Comparison of ENCODE assay signal across 1 cellular context in the genomic region with DNA sequence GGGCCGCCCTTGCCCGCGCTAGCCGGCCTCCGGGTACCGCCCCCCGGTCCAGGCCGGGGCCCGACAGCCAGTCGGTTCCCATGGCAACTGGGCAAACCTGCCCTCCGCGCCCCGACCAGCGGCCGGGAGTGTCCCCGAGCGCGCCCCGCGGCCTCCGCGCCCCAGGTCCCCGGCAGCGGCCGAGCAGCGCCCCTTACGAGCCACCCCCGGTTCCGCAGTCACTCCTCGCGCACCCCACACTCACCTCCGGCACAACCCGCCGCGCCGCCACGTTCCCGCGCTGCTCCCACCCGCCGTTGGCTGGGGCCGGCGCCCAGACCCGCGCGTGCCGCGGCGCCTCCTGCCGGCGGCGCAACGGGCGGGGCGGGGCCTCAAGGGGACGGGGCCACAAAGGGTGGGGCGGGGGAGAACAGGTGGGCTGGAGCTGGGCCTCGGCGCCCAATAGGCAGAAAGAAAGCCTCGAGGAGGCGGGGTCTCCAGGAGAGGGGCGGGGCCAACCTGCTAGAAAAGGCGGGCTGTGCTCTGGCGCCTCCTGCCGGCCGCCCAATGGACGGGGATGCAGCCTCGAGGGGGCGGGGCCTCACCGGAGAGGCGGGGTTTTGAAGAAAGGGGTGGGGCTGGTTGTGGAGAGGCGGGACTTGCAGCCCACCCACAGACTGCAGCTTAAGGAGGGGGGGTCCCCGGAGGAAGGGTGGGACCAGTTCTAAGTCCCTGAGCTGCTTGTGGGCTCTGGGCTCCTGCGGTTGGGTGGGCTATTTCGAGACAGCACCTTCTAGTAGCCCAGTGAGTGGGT.
A peak's percentile ranks its signal among the peaks of the same experiment; 100 is the strongest.
TF ChIP-seq lines count a peak whose summit lies in the region.

A gene with protein sequence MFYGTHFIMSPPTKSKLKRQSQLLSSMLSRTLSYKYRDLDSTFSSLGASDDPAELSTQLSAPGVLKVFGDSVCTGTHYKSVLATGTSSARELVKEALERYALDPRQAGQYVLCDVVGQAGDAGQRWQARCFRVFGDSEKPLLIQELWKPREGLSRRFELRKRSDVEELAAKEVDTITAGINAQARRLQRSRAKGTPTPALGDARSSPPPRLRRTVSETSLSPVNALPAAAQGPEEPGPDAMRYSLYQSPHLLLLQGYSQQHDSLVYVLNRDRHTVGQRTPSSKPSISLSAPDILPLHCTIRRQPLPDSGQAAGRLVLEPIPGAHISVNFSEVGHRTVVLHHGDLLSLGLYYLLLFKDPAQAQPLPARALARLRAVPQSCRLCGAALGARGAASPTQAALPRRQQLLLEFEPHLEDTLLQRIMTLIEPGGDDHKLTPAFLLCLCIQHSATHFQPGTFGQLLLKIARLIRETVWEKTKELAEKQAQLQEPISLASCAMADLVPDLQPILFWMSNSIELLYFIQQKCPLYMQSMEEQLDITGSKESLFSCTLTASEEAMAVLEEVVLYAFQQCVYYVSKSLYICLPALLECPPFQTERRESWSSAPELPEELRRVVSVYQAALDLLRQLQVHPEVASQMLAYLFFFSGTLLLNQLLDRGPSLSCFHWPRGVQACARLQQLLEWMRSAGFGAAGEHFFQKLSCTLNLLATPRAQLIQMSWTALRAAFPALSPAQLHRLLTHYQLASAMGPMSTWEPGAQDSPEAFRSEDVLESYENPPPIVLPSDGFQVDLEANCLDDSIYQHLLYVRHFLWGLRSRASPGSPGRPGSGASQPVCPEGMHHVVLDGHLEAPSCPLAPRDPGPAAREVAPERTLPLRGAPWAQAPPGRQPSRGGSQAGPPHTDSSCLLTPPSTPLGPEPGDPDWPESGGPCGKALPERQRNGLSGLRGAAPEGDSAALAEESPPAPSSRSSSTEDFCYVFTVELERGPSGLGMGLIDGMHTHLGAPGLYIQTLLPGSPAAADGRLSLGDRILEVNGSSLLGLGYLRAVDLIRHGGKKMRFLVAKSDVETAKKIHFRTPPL (minus strand): TSS at position 365 of the 793 bp plus-strand sequence. CDS start 5,577 bp downstream, outside the sequence.

TF ChIP-seq in K562, 482 proteins besides CTCF, POLR2A, EP300 and RAD21 (continued from another document and continues in another):
- TF ChIP-seq XRCC4 (IDR thresholded peaks at IDR 0.05; ENCODE audit: extremely low read depth, insufficient read depth, insufficient read length), result no peak
- TF ChIP-seq, protein P1, sequence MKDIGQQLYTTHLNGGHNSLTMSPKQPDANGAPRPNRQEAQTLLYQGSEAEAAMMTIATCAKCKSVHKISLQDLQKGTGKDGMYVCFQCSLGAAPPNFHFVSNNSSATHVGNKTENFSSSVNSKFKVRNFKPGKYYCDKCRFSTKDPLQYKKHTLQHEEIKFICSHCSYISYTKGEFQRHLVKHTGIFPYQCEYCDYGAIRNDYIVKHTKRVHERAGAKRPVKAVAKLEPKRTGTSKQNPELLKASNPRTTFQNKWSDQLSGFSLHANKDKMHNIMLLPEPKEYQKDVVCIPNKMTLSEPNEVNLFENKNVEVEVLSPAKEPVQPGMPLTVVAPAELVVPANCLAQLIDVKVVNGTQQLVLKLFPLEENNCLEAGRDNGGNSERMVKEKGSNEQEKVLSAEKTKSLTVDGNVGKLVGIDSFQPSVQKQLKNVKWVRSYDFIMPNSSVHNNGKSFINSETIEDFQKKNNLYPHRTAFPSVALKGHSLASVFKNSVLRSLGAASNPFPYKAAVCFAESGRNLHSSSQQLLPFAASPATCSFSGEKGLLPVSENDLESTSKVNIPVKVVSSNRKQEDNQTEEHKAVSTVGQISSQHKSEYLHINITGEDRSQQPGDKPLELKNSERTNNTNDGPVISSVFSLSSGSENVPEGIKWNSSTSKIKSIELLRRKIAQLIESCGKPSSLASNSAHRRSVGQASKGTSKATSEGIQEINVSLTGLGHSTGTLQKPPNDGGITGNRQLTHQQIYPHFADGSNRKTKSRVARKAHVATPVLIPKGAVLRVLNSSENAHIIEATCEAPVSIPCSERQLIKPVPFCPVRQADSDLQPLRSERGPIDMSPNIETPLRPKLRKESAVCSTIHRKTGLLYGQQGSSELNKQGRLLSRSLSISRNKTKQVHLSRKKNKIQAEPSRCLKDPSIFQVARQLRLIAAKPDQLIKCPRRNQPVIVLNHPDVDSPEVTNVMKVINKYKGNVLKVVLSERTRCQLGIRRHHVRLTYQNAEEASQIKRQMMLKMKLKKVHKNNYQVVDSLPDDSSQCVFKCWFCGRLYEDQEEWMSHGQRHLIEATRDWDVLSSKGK (CRISPR knock-in tag; IDR thresholded peaks at IDR 0.05), result no peak
- no peak for TF ChIP-seq ZFP30 (CRISPR knock-in tag; IDR thresholded peaks at IDR 0.05; ENCODE audit: borderline replicate concordance)
- no peak for TF ChIP-seq CSDE1 (IDR thresholded peaks at IDR 0.05)
- no peak for TF ChIP-seq TAL1 (IDR thresholded peaks at IDR 0.05)
- TF ChIP-seq ATF7 (IDR thresholded peaks at IDR 0.05), result peak; percentile 19; the same call in 1 of the 2 replicates
- TF ChIP-seq MCM3 (IDR thresholded peaks at IDR 0.05), result no peak
- TF ChIP-seq ZNF253 (CRISPR knock-in tag; conservative IDR thresholded peaks at IDR 0.05), result no peak
- TF ChIP-seq KAT2B (IDR thresholded peaks at IDR 0.05; ENCODE audit: low read depth, low read length), result no peak
- TF ChIP-seq, protein P2, sequence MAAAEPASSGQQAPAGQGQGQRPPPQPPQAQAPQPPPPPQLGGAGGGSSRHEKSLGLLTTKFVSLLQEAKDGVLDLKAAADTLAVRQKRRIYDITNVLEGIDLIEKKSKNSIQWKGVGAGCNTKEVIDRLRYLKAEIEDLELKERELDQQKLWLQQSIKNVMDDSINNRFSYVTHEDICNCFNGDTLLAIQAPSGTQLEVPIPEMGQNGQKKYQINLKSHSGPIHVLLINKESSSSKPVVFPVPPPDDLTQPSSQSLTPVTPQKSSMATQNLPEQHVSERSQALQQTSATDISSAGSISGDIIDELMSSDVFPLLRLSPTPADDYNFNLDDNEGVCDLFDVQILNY (CRISPR knock-in tag; IDR thresholded peaks at IDR 0.05), result no peak
- peak; percentile 81 for TF ChIP-seq L3MBTL2 (IDR thresholded peaks at IDR 0.05)
- no peak for TF ChIP-seq FOXM1 (IDR thresholded peaks at IDR 0.05; ENCODE audit: low read depth)
- no peak for TF ChIP-seq FOXM1 (CRISPR knock-in tag; IDR thresholded peaks at IDR 0.05; ENCODE audit: low read depth)
- no peak for TF ChIP-seq ZSCAN29 (IDR thresholded peaks at IDR 0.05)
- TF ChIP-seq, protein P3, sequence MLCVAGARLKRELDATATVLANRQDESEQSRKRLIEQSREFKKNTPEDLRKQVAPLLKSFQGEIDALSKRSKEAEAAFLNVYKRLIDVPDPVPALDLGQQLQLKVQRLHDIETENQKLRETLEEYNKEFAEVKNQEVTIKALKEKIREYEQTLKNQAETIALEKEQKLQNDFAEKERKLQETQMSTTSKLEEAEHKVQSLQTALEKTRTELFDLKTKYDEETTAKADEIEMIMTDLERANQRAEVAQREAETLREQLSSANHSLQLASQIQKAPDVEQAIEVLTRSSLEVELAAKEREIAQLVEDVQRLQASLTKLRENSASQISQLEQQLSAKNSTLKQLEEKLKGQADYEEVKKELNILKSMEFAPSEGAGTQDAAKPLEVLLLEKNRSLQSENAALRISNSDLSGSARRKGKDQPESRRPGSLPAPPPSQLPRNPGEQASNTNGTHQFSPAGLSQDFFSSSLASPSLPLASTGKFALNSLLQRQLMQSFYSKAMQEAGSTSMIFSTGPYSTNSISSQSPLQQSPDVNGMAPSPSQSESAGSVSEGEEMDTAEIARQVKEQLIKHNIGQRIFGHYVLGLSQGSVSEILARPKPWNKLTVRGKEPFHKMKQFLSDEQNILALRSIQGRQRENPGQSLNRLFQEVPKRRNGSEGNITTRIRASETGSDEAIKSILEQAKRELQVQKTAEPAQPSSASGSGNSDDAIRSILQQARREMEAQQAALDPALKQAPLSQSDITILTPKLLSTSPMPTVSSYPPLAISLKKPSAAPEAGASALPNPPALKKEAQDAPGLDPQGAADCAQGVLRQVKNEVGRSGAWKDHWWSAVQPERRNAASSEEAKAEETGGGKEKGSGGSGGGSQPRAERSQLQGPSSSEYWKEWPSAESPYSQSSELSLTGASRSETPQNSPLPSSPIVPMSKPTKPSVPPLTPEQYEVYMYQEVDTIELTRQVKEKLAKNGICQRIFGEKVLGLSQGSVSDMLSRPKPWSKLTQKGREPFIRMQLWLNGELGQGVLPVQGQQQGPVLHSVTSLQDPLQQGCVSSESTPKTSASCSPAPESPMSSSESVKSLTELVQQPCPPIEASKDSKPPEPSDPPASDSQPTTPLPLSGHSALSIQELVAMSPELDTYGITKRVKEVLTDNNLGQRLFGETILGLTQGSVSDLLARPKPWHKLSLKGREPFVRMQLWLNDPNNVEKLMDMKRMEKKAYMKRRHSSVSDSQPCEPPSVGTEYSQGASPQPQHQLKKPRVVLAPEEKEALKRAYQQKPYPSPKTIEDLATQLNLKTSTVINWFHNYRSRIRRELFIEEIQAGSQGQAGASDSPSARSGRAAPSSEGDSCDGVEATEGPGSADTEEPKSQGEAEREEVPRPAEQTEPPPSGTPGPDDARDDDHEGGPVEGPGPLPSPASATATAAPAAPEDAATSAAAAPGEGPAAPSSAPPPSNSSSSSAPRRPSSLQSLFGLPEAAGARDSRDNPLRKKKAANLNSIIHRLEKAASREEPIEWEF (CRISPR knock-in tag; IDR thresholded peaks at IDR 0.05), result no peak
- TF ChIP-seq TEAD1 (CRISPR knock-in tag; IDR thresholded peaks at IDR 0.05), result no peak
- TF ChIP-seq, protein P4, sequence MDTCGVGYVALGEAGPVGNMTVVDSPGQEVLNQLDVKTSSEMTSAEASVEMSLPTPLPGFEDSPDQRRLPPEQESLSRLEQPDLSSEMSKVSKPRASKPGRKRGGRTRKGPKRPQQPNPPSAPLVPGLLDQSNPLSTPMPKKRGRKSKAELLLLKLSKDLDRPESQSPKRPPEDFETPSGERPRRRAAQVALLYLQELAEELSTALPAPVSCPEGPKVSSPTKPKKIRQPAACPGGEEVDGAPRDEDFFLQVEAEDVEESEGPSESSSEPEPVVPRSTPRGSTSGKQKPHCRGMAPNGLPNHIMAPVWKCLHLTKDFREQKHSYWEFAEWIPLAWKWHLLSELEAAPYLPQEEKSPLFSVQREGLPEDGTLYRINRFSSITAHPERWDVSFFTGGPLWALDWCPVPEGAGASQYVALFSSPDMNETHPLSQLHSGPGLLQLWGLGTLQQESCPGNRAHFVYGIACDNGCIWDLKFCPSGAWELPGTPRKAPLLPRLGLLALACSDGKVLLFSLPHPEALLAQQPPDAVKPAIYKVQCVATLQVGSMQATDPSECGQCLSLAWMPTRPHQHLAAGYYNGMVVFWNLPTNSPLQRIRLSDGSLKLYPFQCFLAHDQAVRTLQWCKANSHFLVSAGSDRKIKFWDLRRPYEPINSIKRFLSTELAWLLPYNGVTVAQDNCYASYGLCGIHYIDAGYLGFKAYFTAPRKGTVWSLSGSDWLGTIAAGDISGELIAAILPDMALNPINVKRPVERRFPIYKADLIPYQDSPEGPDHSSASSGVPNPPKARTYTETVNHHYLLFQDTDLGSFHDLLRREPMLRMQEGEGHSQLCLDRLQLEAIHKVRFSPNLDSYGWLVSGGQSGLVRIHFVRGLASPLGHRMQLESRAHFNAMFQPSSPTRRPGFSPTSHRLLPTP (IDR thresholded peaks at IDR 0.05; ENCODE audit: borderline replicate concordance, extremely low read depth, insufficient read length), result no peak
- peak; percentile 36; the same call in 1 of the 2 replicates for TF ChIP-seq CREM (IDR thresholded peaks at IDR 0.05; ENCODE audit: low read depth)
- no peak for TF ChIP-seq CBX5 (IDR thresholded peaks at IDR 0.05; ENCODE audit: borderline replicate concordance, low read depth)
- peak; percentile 64 to 77; a peak in 3 of 4 replicates for TF ChIP-seq NONO (IDR thresholded peaks at IDR 0.05; ENCODE audit: low read depth in 2 of 2, low read length in 1 of 2)
- no peak for TF ChIP-seq PHB (CRISPR knock-in tag; IDR thresholded peaks at IDR 0.05)
- TF ChIP-seq NFIC (IDR thresholded peaks at IDR 0.05), result no peak
- TF ChIP-seq NCOA4 (IDR thresholded peaks at IDR 0.05; ENCODE audit: partially characterized antibody), result no peak
- TF ChIP-seq, protein P5, sequence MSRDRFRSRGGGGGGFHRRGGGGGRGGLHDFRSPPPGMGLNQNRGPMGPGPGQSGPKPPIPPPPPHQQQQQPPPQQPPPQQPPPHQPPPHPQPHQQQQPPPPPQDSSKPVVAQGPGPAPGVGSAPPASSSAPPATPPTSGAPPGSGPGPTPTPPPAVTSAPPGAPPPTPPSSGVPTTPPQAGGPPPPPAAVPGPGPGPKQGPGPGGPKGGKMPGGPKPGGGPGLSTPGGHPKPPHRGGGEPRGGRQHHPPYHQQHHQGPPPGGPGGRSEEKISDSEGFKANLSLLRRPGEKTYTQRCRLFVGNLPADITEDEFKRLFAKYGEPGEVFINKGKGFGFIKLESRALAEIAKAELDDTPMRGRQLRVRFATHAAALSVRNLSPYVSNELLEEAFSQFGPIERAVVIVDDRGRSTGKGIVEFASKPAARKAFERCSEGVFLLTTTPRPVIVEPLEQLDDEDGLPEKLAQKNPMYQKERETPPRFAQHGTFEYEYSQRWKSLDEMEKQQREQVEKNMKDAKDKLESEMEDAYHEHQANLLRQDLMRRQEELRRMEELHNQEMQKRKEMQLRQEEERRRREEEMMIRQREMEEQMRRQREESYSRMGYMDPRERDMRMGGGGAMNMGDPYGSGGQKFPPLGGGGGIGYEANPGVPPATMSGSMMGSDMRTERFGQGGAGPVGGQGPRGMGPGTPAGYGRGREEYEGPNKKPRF (IDR thresholded peaks at IDR 0.05; ENCODE audit: low read depth, low read length), result no peak
- TF ChIP-seq ERF (CRISPR knock-in tag; IDR thresholded peaks at IDR 0.05), result no peak
- TF ChIP-seq YY1 (IDR thresholded peaks at IDR 0.05; ENCODE audit: borderline replicate concordance in 1 of 3, control insufficient read depth in 1 of 3, extremely low read depth in 1 of 3, insufficient read depth in 3 of 3, insufficient read length in 1 of 3, insufficient replicate concordance in 2 of 3, low read depth in 1 of 3, low read length in 2 of 3), result peak in 1 of 3 experiments; percentile 54
- TF ChIP-seq PHF20 (IDR thresholded peaks at IDR 0.05; ENCODE audit: partially characterized antibody), result no peak
- peak; percentile 41 for TF ChIP-seq RBM22 (IDR thresholded peaks at IDR 0.05; ENCODE audit: low read depth, low read length, poor library complexity, severe bottlenecking)
- peak; percentile 89 for TF ChIP-seq MTA3 (IDR thresholded peaks at IDR 0.05; ENCODE audit: borderline replicate concordance)
- TF ChIP-seq TEAD4 (IDR thresholded peaks at IDR 0.05; ENCODE audit: low read length), result no peak
- TF ChIP-seq TEAD4 (CRISPR knock-in tag; IDR thresholded peaks at IDR 0.05; ENCODE audit: borderline replicate concordance), result no peak
- no peak for TF ChIP-seq NCOA6 (IDR thresholded peaks at IDR 0.05)
- TF ChIP-seq SNIP1 (IDR thresholded peaks at IDR 0.05; ENCODE audit: low read depth), result no peak
- TF ChIP-seq, protein P6, sequence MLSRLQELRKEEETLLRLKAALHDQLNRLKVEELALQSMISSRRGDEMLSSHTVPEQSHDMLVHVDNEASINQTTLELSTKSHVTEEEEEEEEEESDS (CRISPR knock-in tag; IDR thresholded peaks at IDR 0.05), result no peak
- no peak for TF ChIP-seq RFX5 (IDR thresholded peaks at IDR 0.05; ENCODE audit: low read depth, low read length)
- peak; percentile 70 to 75 for TF ChIP-seq MAZ (CRISPR knock-in tag; conservative IDR thresholded peaks at IDR 0.05 in 1 of 2, IDR thresholded peaks at IDR 0.05 in 1 of 2)
- no peak for TF ChIP-seq STAT5A (IDR thresholded peaks at IDR 0.05; ENCODE audit: borderline replicate concordance, low read length)
- TF ChIP-seq CCNT2 (IDR thresholded peaks at IDR 0.05; ENCODE audit: borderline replicate concordance, extremely low read depth, insufficient read length, low read depth, low read length), result peak; percentile 58
- TF ChIP-seq PTRF (tag; IDR thresholded peaks at IDR 0.05), result no peak
- TF ChIP-seq CBFA2T2 (conservative IDR thresholded peaks at IDR 0.05), result no peak
- TF ChIP-seq SAP30 (IDR thresholded peaks at IDR 0.05; ENCODE audit: borderline replicate concordance, insufficient read depth, low read depth, low read length, poor library complexity, severe bottlenecking), result no peak
- no peak for TF ChIP-seq KDM1A (IDR thresholded peaks at IDR 0.05)
